Comparison of ENCODE assay signal across 8 cellular contexts in the genomic region with DNA sequence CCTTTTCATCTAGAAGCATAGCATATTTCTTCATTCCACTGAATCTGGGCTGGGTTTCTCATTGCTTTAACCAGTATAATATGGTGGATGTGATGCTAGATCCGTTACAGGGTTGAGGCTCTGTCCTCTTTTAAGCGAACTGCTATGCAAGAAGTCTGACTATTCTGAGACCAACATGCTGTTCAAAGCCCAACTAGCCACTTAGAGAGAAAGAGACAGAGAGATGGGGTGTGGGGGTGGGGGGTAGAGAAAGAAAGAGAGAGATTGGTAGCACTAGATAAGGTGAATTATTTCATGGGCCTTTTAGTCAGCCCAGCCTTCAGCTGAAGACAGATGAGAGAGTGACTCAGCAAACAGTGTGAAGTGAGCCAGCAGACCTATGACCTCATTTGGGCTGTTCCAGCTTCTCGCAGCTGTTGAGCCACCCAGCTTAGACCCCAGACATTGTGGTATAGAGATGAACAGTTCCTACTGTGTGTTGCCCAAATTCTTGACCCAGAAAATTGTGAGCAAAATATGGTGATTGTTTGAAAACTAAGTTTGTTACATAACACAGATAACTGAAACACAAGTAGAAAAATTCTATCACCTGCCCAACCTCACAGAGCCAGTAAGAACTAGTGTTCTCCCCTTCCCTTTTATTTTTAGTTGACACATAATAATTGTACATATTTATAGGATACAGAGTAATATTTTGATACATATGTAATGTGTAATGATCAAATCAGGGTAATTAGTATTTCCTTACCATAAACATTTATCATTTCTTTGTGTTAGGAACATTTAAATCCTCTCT. TPM values are rescaled to one million over a fixed set of nuclear protein-coding genes. Genes with fewer than 3 reads are reported as not detected.
DNase-seq lines count a peak whose midpoint lies in the region; ATAC-seq and TF ChIP-seq lines count a peak whose summit lies in the region.

No MANE protein-coding gene starts in this region.

- TF ChIP-seq POLR2A in breast epithelium (IDR thresholded peaks at IDR 0.05) = no peak
- TF ChIP-seq POLR2A in body of pancreas (IDR thresholded peaks at IDR 0.05) = no peak

- H3K4me1 Mint-ChIP-seq in MCF 10A (ENCODE audit: insufficient read depth, unreplicated experiment) = peaks cover 27% of the 10 kb centered on the region

- H3K9me3 ChIP-seq in breast epithelium = no peaks in the 10 kb centered on the region
- H3K9me3 ChIP-seq in body of pancreas = no peaks in the 10 kb centered on the region
- no peaks in the 10 kb centered on the region for H3K9me3 ChIP-seq in tibial artery

- H3K27ac ChIP-seq in breast epithelium (no peak overlapping the region), body of pancreas (no peak overlapping the region), tibial artery (no peak overlapping the region)

- H3K27me3 ChIP-seq in breast epithelium = no peaks in the 10 kb centered on the region
- H3K27me3 ChIP-seq in body of pancreas = no peaks in the 10 kb centered on the region
- no peaks in the 10 kb centered on the region for H3K27me3 ChIP-seq in tibial artery

- CTCF ChIA-PET in MCF 10A (lab: Yijun Ruan, JAX) = interaction anchor here (0.7 to 1.4 kb wide), 2 partner anchors 19 to 172 kb away, joined by 3 read pairs; no protein-coding TSS in a partner anchor

- DNase-seq in MCF 10A (ENCODE audit: unreplicated experiment) (peak; percentile 77), breast epithelium (ENCODE audit: low spot score in 2 of 2) (no peak), NCI-H2171 (lab: John Stamatoyannopoulos, UW) (peak; percentile 9), body of pancreas (peak; percentile 56 to 69 (median 63)), kidney glomerular epithelial cell (lab: John Stamatoyannopoulos, UW) (peak; percentile 86), tibial artery (peak; percentile 23 to 73)
- DNase-seq in stimulated activated CD4-positive, alpha-beta T cell treated with anti-CD3 and anti-CD28 coated beads, Interleukin-2, amount 100 ng/mL, for 24 hours = no peak

- no peaks in the 10 kb centered on the region for H3K36me3 Mint-ChIP-seq in MCF 10A (ENCODE audit: insufficient read depth, unreplicated experiment)

- no TSS peak for BruUV-seq in MCF 10A (replicated peaks; lab: Mats Ljungman, UMichigan)

- ATAC-seq in HG02852 (IDR thresholded peaks at IDR 0.05; ENCODE audit: unreplicated experiment) = peak; percentile 76
- peak; percentile 99 for ATAC-seq in body of pancreas

- no peak overlapping the region for H3K4me3 Mint-ChIP-seq in MCF 10A (ENCODE audit: unreplicated experiment)

- H3K27me3 Mint-ChIP-seq in MCF 10A (ENCODE audit: insufficient read depth, unreplicated experiment) = no peaks in the 10 kb centered on the region

- H3K9me3 Mint-ChIP-seq in MCF 10A (ENCODE audit: unreplicated experiment) = no peaks in the 10 kb centered on the region

- H3K27ac Mint-ChIP-seq in MCF 10A (ENCODE audit: low read depth, unreplicated experiment) = peak overlapping the region; percentile 69

- H3K4me1 ChIP-seq in breast epithelium (no peaks in the 10 kb centered on the region), body of pancreas (peaks cover 7% of the 10 kb centered on the region), tibial artery (peaks cover 0 to 8% (median 6%) of the 10 kb centered on the region in 4 donors)

- POLR2A ChIA-PET in MCF 10A (lab: Yijun Ruan, JAX) = interaction anchor here (1.0 to 2.6 kb wide), 2 partner anchors 15 to 25 kb away, joined by 8 to 12 read pairs; no protein-coding TSS in a partner anchor

- WGBS in body of pancreas, 2 donors = 69% methylated on average over 3 of the region's 3 CpGs

- no peaks in the 10 kb centered on the region for H3K36me3 ChIP-seq in breast epithelium
- H3K36me3 ChIP-seq in body of pancreas (replicated peaks in 1 of 2; ENCODE audit: insufficient read depth in 1 of 2, low read depth in 2 of 2) = no peaks in the 10 kb centered on the region
- H3K36me3 ChIP-seq in tibial artery = no peaks in the 10 kb centered on the region

- H3K4me3 ChIP-seq in breast epithelium = no peak overlapping the region
- H3K4me3 ChIP-seq in body of pancreas = no peak overlapping the region
- no peak overlapping the region for H3K4me3 ChIP-seq in tibial artery

- no peak for TF ChIP-seq CTCF in MCF 10A (IDR thresholded peaks at IDR 0.05; ENCODE audit: unreplicated experiment)
- TF ChIP-seq CTCF in breast epithelium (IDR thresholded peaks at IDR 0.05) = no peak
- TF ChIP-seq CTCF in body of pancreas (IDR thresholded peaks at IDR 0.05) = no peak
- TF ChIP-seq CTCF in tibial artery (IDR thresholded peaks at IDR 0.05) = no peak

- intact Hi-C loops in MCF 10A (cut with micrococcal nuclease) (no loop called here), breast epithelium (cut with DNase I; ENCODE audit: low total_unique reads) (no loop called here), body of pancreas (cut with DNase I) (no loop called here), tibial artery (cut with DNase I; ENCODE audit: low total_unique reads) (no loop called here)

RNA-seq across cellular contexts. Expression of a gene that starts 40.7 kb away (rescaled TPM):
- total RNA-seq in MCF 10A (2022) (12.8 and 14.8 TPM in 2 replicates), breast epithelium (10 to 100 TPM; 25.2 to 31.3 (median 26.4) TPM), body of pancreas (10 to 100 TPM in 1 of 2 donors, 1 to 10 TPM in 1; 9.6 to 18.2 TPM)

Comparison
In these comparisons a context has a peak if more than half of its experiments do, and no peak if none do; other contexts are left out.
1. DNase-seq: peak in MCF 10A (single experiment), NCI-H2171 (single experiment), body of pancreas (4 of 4), kidney glomerular epithelial cell (single experiment) and tibial artery (2 of 2); none in breast epithelium (0 of 2) and stimulated activated CD4-positive, alpha-beta T cell treated with anti-CD3 and anti-CD28 coated beads, Interleukin-2, amount 100 ng/mL, for 24 hours (0 of 2).